ENCODE assay signal across 28 cellular contexts in the genomic region with DNA sequence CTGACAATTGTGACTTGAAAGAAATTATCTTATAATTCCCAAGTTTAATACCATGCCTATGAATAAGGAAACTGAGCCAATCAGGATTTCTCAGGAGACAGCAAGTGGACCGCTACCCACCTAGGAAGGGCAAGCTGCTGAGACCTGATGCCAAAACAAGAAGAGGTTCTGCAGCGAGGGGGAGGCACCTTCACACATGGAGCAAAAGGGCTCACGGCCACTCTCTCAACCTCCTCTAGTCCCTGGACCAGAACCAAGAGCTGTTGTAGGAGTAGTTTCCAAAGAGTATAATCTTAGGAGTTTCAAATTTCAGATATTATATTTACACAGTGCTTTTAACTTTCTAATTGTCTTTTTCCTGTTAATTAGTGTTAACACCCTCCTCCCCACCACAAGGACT.
"Had no signal": no experiment of that assay in that cellular context is flagged by ENCODE, and none has a peak within 500 bp of the region (broad histone marks: within the 10 kb centered on the region; RNA-seq: fewer than 3 reads in every experiment).

No MANE protein-coding gene starts in this region.

- H3K27me3 ChIP-seq: neural progenitor cell, neutrophil, right atrium auricular region, right lobe of liver, transverse colon, upper lobe of left lung, vagina had no signal

- H3K4me3 ChIP-seq: left ventricle myocardium inferior, lung, neural progenitor cell, right atrium auricular region, right lobe of liver, smooth muscle cell, transverse colon, upper lobe of left lung, vagina had no signal

- DNase-seq: hypothalamus; immature natural killer cell; kidney; left colon; left ventricle myocardium inferior; mesendoderm; naive B cell; natural killer cell; nephron progenitor cell; occipital lobe; right lobe of liver; stimulated activated CD4-positive, alpha-beta T cell treated with anti-CD3 and anti-CD28 coated beads, Interleukin-1b, Interleukin-23, amount 100 ng/mL, for 48 hours; stimulated activated CD4-positive, alpha-beta T cell treated with anti-CD3 and anti-CD28 coated beads, Interleukin-2, amount 100 ng/mL, for 48 hours; stimulated activated CD4-positive, alpha-beta T cell treated with anti-CD3 and anti-CD28 coated beads, Interleukin-4, amount 100 ng/mL, for 4 hours; stimulated activated CD8-positive, alpha-beta memory T cell treated with anti-CD3 and anti-CD28 coated beads, Interleukin-4, amount 100 ng/mL, for 48 hours; stimulated activated naive CD4-positive, alpha-beta T cell treated with Interleukin-2 at 50 U/mL for 16 hours; stimulated activated naive CD8-positive, alpha-beta T cell treated with anti-CD3 and anti-CD28 coated beads, Interleukin-15, amount 100 ng/mL, for 72 hours; substantia nigra; transverse colon; upper lobe of left lung had no signal

- H3K27ac ChIP-seq: left ventricle myocardium inferior, neural progenitor cell, neutrophil, parathyroid adenoma, right atrium auricular region, right lobe of liver, transverse colon, upper lobe of left lung, vagina had no signal

- H3K36me3 ChIP-seq: left ventricle myocardium inferior, neural progenitor cell, neutrophil, right atrium auricular region, right lobe of liver, transverse colon, upper lobe of left lung, vagina had no signal

- H3K9me3 ChIP-seq: left ventricle myocardium inferior, neutrophil, right atrium auricular region, right lobe of liver, transverse colon, upper lobe of left lung, vagina had no signal

- H3K4me1 ChIP-seq: left ventricle myocardium inferior, neural progenitor cell, parathyroid adenoma, right atrium auricular region, right lobe of liver, transverse colon, upper lobe of left lung, vagina had no signal

- ATAC-seq: left colon; natural killer cell; right lobe of liver; stimulated activated memory B cell treated with anti-CD40 and anti-IgM and Interleukin-4, amounts not matched to agents 10 μg/mL and 1 μg/mL and 100 μg/mL, for 72 hours; stimulated activated naive CD8-positive, alpha-beta T cell treated with anti-CD3 and anti-CD28 coated beads, Interleukin-15, amount 100 ng/mL, for 72 hours had no signal
